Comparison of ENCODE assay signal across 19 cellular contexts in genomic region chr2:16619576-16620245, GRCh38.
"Had no signal": no experiment of that assay in that cellular context is flagged by ENCODE, and none has a peak within 500 bp of the region (broad histone marks: within the 10 kb centered on the region; RNA-seq: fewer than 3 reads in every experiment).

No MANE protein-coding gene starts in this region.

- H3K27me3 ChIP-seq: dorsolateral prefrontal cortex, heart left ventricle, neural progenitor cell, pancreas, tibial artery had no signal

- ATAC-seq: heart left ventricle, left lobe of liver, natural killer cell, pancreas, sciatic nerve had no signal

- H3K27ac Mint-ChIP-seq: mesothelial cell of epicardium, neural progenitor cell had no signal

- H3K36me3 Mint-ChIP-seq: mesothelial cell of epicardium had no signal

- H3K27ac ChIP-seq: heart left ventricle, neural progenitor cell, pancreas, prostate gland, tibial artery had no signal

- H3K9me3 Mint-ChIP-seq: mesothelial cell of epicardium, natural killer cell had no signal

- FAIRE-seq: frontal cortex, pancreas had no signal

- H3K4me1 ChIP-seq: neural progenitor cell had no signal

- DNase-seq: cortex of kidney; dorsolateral prefrontal cortex; effector CD8-positive, alpha-beta T cell; heart left ventricle; hypothalamus; natural killer cell; occipital lobe; pancreas; retina; stimulated activated CD4-positive, alpha-beta T cell treated with anti-CD3 and anti-CD28 coated beads, Interleukin-2, amount 100 ng/mL, for 24 hours; stimulated activated CD4-positive, alpha-beta T cell treated with anti-CD3 and anti-CD28 coated beads, Interleukin-4, amount 100 ng/mL, for 4 hours; stimulated activated naive CD4-positive, alpha-beta T cell treated with Interleukin-2 at 50 U/mL for 16 hours; tibial artery had no signal

- H3K36me3 ChIP-seq: neural progenitor cell, pancreas, prostate gland had no signal

- H3K9me3 ChIP-seq: heart left ventricle, pancreas, prostate gland, tibial artery had no signal

- H2AFZ ChIP-seq: neural progenitor cell had no signal

- H3K4me3 Mint-ChIP-seq: mesothelial cell of epicardium, natural killer cell, neural progenitor cell had no signal

- H3K4me3 ChIP-seq: dorsolateral prefrontal cortex, heart left ventricle, neural progenitor cell, pancreas, prostate gland, tibial artery had no signal

- H3K9ac ChIP-seq: neural progenitor cell had no signal

- H3K4me2 ChIP-seq: neural progenitor cell had no signal
